10 cellular contexts compared by ENCODE assay signal in genomic region chr12:52260351-52261210, GRCh38. TPM values are rescaled to one million over a fixed set of nuclear protein-coding genes. Genes with fewer than 3 reads are reported as not detected.
DNase-seq lines count a peak whose midpoint lies in the region; ATAC-seq and TF ChIP-seq lines count a peak whose summit lies in the region.
"Had no signal": no experiment of that assay in that cellular context is flagged by ENCODE, and none has a peak within 500 bp of the region (broad histone marks: within the 10 kb centered on the region; RNA-seq: fewer than 3 reads in every experiment).

No MANE protein-coding gene starts in this region.

- no peak for TF ChIP-seq CTCF in activated CD8-positive, alpha-beta T cell treated with anti-CD3 and anti-CD28 coated beads for 36 hours (IDR thresholded peaks at IDR 0.05)
- no peak for TF ChIP-seq CTCF in fibroblast of mammary gland (conservative IDR thresholded peaks at IDR 0.05; ENCODE audit: control insufficient read depth, insufficient read depth, low read depth, low read length)
- no peak for TF ChIP-seq CTCF in type B pancreatic cell (conservative IDR thresholded peaks at IDR 0.05)

- H3K4me1 Mint-ChIP-seq in activated CD8-positive, alpha-beta T cell treated with anti-CD3 and anti-CD28 coated beads, Interleukin-2, amount 10 ng/mL, durations not matched to agents 7 days and 5 days (ENCODE audit: low read depth): peaks cover 40% of the 10 kb centered on the region
- H3K4me1 Mint-ChIP-seq in activated CD8-positive, alpha-beta T cell treated with anti-CD3 and anti-CD28 coated beads for 36 hours (ENCODE audit: low read depth): peaks cover 7% of the 10 kb centered on the region
- peaks cover 22% of the 10 kb centered on the region for H3K4me1 Mint-ChIP-seq in type B pancreatic cell (ENCODE audit: unreplicated experiment)

- H3K27ac Mint-ChIP-seq in activated CD8-positive, alpha-beta T cell treated with anti-CD3 and anti-CD28 coated beads, Interleukin-2, amount 10 ng/mL, durations not matched to agents 7 days and 5 days: peak overlapping the region; percentile 71
- no peak overlapping the region for H3K27ac Mint-ChIP-seq in activated CD8-positive, alpha-beta T cell treated with anti-CD3 and anti-CD28 coated beads for 36 hours
- peak overlapping the region; percentile 19 for H3K27ac Mint-ChIP-seq in type B pancreatic cell
- H3K27ac Mint-ChIP-seq: stimulated activated naive CD8-positive, alpha-beta T cell treated with anti-CD3 and anti-CD28 coated beads, Interleukin-15, Interleukin-2, amounts not matched to agents 100 ng/mL and 50 ng/mL, for 24 hours had no signal

- DNase-seq in activated CD8-positive, alpha-beta T cell treated with anti-CD3 and anti-CD28 coated beads, Interleukin-2, amount 10 ng/mL, durations not matched to agents 7 days and 5 days: peak; percentile 42
- DNase-seq in activated CD8-positive, alpha-beta T cell treated with anti-CD3 and anti-CD28 coated beads for 36 hours: no peak
- DNase-seq in OCI-M1 (lab: John Stamatoyannopoulos, UW) (peak; percentile 81), fibroblast of mammary gland (ENCODE audit: low read depth) (peak; percentile 36), type B pancreatic cell (ENCODE audit: extremely low spot score, unreplicated experiment) (no peak), T1000 (lab: John Stamatoyannopoulos, UW) (no peak)
- DNase-seq in activated T-cell treated with anti-CD3 and anti-CD28 coated beads, Interleukin-2, amount 50 U/mL, for 1 hour: no peak

- H3K9me3 Mint-ChIP-seq in activated CD8-positive, alpha-beta T cell treated with anti-CD3 and anti-CD28 coated beads, Interleukin-2, amount 10 ng/mL, durations not matched to agents 7 days and 5 days (ENCODE audit: insufficient read depth): no peaks in the 10 kb centered on the region
- no peaks in the 10 kb centered on the region for H3K9me3 Mint-ChIP-seq in activated CD8-positive, alpha-beta T cell treated with anti-CD3 and anti-CD28 coated beads for 36 hours
- peaks cover 13% of the 10 kb centered on the region for H3K9me3 Mint-ChIP-seq in type B pancreatic cell
- H3K9me3 Mint-ChIP-seq: stimulated activated naive CD8-positive, alpha-beta T cell treated with anti-CD3 and anti-CD28 coated beads, Interleukin-15, Interleukin-2, amounts not matched to agents 100 ng/mL and 50 ng/mL, for 24 hours had no signal

- no peak overlapping the region for H3K4me3 ChIP-seq in fibroblast of mammary gland (ENCODE audit: control insufficient read depth, low read depth, low read length)

- peak; percentile 33 for ATAC-seq in activated CD8-positive, alpha-beta T cell treated with anti-CD3 and anti-CD28 coated beads, Interleukin-2, amount 10 ng/mL, durations not matched to agents 7 days and 5 days
- no peak for ATAC-seq in activated CD8-positive, alpha-beta T cell treated with anti-CD3 and anti-CD28 coated beads for 36 hours
- no peak for ATAC-seq in GM18861 (IDR thresholded peaks at IDR 0.05; ENCODE audit: unreplicated experiment)

- CTCF ChIA-PET in activated CD8-positive, alpha-beta T cell treated with anti-CD3 and anti-CD28 coated beads, Interleukin-2, amount 10 ng/mL, durations not matched to agents 7 days and 5 days (lab: Charles Lee): interaction anchor here (0.7 to 3.2 kb wide), 8 partner anchors 9 to 177 kb away, joined by 3 to 24 read pairs (median 3); no protein-coding TSS in a partner anchor
- CTCF ChIA-PET in activated CD8-positive, alpha-beta T cell treated with anti-CD3 and anti-CD28 coated beads for 36 hours (lab: Charles Lee): interaction anchor here (2.4 kb wide), 1 partner anchor 18 kb away, joined by 12 read pairs; no protein-coding TSS in a partner anchor

- H3K36me3 Mint-ChIP-seq in activated CD8-positive, alpha-beta T cell treated with anti-CD3 and anti-CD28 coated beads, Interleukin-2, amount 10 ng/mL, durations not matched to agents 7 days and 5 days (ENCODE audit: low read depth): peaks cover 7% of the 10 kb centered on the region
- no peaks in the 10 kb centered on the region for H3K36me3 Mint-ChIP-seq in activated CD8-positive, alpha-beta T cell treated with anti-CD3 and anti-CD28 coated beads for 36 hours (ENCODE audit: low read depth)
- peaks cover 4% of the 10 kb centered on the region for H3K36me3 Mint-ChIP-seq in type B pancreatic cell

- peak overlapping the region; percentile 7 for H3K4me3 Mint-ChIP-seq in activated CD8-positive, alpha-beta T cell treated with anti-CD3 and anti-CD28 coated beads, Interleukin-2, amount 10 ng/mL, durations not matched to agents 7 days and 5 days
- no peak overlapping the region for H3K4me3 Mint-ChIP-seq in activated CD8-positive, alpha-beta T cell treated with anti-CD3 and anti-CD28 coated beads for 36 hours
- H3K4me3 Mint-ChIP-seq in type B pancreatic cell: peak overlapping the region; percentile 36
- H3K4me3 Mint-ChIP-seq: stimulated activated naive CD8-positive, alpha-beta T cell treated with anti-CD3 and anti-CD28 coated beads, Interleukin-15, Interleukin-2, amounts not matched to agents 100 ng/mL and 50 ng/mL, for 24 hours had no signal

- peaks cover 36% of the 10 kb centered on the region for H3K27me3 Mint-ChIP-seq in activated CD8-positive, alpha-beta T cell treated with anti-CD3 and anti-CD28 coated beads, Interleukin-2, amount 10 ng/mL, durations not matched to agents 7 days and 5 days (ENCODE audit: low read depth)
- H3K27me3 Mint-ChIP-seq in activated CD8-positive, alpha-beta T cell treated with anti-CD3 and anti-CD28 coated beads for 36 hours: peaks cover 53% of the 10 kb centered on the region
- peaks cover 59% of the 10 kb centered on the region for H3K27me3 Mint-ChIP-seq in type B pancreatic cell

- intact Hi-C loops in activated CD8-positive, alpha-beta T cell treated with anti-CD3 and anti-CD28 coated beads for 36 hours (cut with micrococcal nuclease): no loop called here

- POLR2A ChIA-PET in activated CD8-positive, alpha-beta T cell treated with anti-CD3 and anti-CD28 coated beads, Interleukin-2, amount 10 ng/mL, durations not matched to agents 7 days and 5 days (lab: Charles Lee): interaction anchor here (0.6 to 1.4 kb wide), 3 partner anchors 15 to 87 kb away, joined by 3 to 5 read pairs (median 4); no protein-coding TSS in a partner anchor
- POLR2A ChIA-PET in activated CD8-positive, alpha-beta T cell treated with anti-CD3 and anti-CD28 coated beads for 36 hours (lab: Charles Lee): no interaction called here

RNA-seq across cellular contexts. Expression of gene KRT86, which starts 13.9 kb away (rescaled TPM):
- 1 to 10 TPM; 1.1 TPM for total RNA-seq in activated CD8-positive, alpha-beta T cell treated with anti-CD3 and anti-CD28 coated beads, Interleukin-2, amount 10 ng/mL, durations not matched to agents 7 days and 5 days
- not detected for total RNA-seq in activated CD8-positive, alpha-beta T cell treated with anti-CD3 and anti-CD28 coated beads for 36 hours
- 0.14 TPM in 1 of 2 replicates, not detected in the other for total RNA-seq in type B pancreatic cell (ENCODE audit: low replicate concordance)

RNA-seq across cellular contexts. Expression of gene KRT7, which starts 27.5 kb away (rescaled TPM):
- total RNA-seq in activated CD8-positive, alpha-beta T cell treated with anti-CD3 and anti-CD28 coated beads, Interleukin-2, amount 10 ng/mL, durations not matched to agents 7 days and 5 days: 10 to 100 TPM; 14.4 to 14.7 TPM
- total RNA-seq in activated CD8-positive, alpha-beta T cell treated with anti-CD3 and anti-CD28 coated beads for 36 hours: 1 to 10 TPM; 2.1 to 3.1 TPM
- total RNA-seq in type B pancreatic cell (ENCODE audit: low replicate concordance): 125 and 293 TPM in 2 replicates
- total RNA-seq: frontal cortex had no signal

RNA-seq across cellular contexts. Expression of gene KRT81, which starts 30.8 kb away (rescaled TPM):
- under 1 TPM; 0.29 to 0.42 TPM for total RNA-seq in activated CD8-positive, alpha-beta T cell treated with anti-CD3 and anti-CD28 coated beads, Interleukin-2, amount 10 ng/mL, durations not matched to agents 7 days and 5 days
- not detected for total RNA-seq in activated CD8-positive, alpha-beta T cell treated with anti-CD3 and anti-CD28 coated beads for 36 hours
- 0.31 TPM in 2 replicates for total RNA-seq in type B pancreatic cell (ENCODE audit: low replicate concordance)
- total RNA-seq: frontal cortex had no signal

Comparison
In these comparisons a context has a peak if more than half of its experiments do, and no peak if none do; other contexts are left out.
1. DNase-seq: peak in activated CD8-positive, alpha-beta T cell treated with anti-CD3 and anti-CD28 coated beads, Interleukin-2, amount 10 ng/mL, durations not matched to agents 7 days and 5 days (single experiment), OCI-M1 (single experiment) and fibroblast of mammary gland (single experiment); none in activated CD8-positive, alpha-beta T cell treated with anti-CD3 and anti-CD28 coated beads for 36 hours (single experiment), type B pancreatic cell (single experiment), activated T-cell treated with anti-CD3 and anti-CD28 coated beads, Interleukin-2, amount 50 U/mL, for 1 hour (single experiment) and T1000 (single experiment).